Comparison of ENCODE assay signal across 22 cellular contexts in genomic region chr2:73894475-73894850, GRCh38. TPM values are rescaled to one million over a fixed set of nuclear protein-coding genes. Genes with fewer than 3 reads are reported as not detected.
DNase-seq lines count a peak whose midpoint lies in the region; ATAC-seq and TF ChIP-seq lines count a peak whose summit lies in the region.
"Had no signal": no experiment of that assay in that cellular context is flagged by ENCODE, and none has a peak within 500 bp of the region (broad histone marks: within the 10 kb centered on the region; RNA-seq: fewer than 3 reads in every experiment).

No MANE protein-coding gene starts in this region.

- DNase-seq in activated T-cell treated with anti-CD3 and anti-CD28 coated beads, Interleukin-2, amount 50 U/mL, for 72 hours: no peak
- DNase-seq in activated T-cell treated with anti-CD3 and anti-CD28 coated beads for 4 hours: no peak
- DNase-seq in colonic mucosa: no peak
- DNase-seq in natural killer cell treated with Interleukin-12 subunit alpha and Interleukin-12 subunit beta and Interleukin-15 and Interleukin-18, amount 100 ng/mL, for 72 hours (ENCODE audit: low spot score): no peak
- DNase-seq in uterus: no peak
- no peak for DNase-seq in foreskin fibroblast
- DNase-seq in progenitor cell of endocrine pancreas (ENCODE audit: low spot score, unreplicated experiment): no peak
- DNase-seq: ACHN; activated B cell treated with CpG ODN at 0.5 μM for 24 hours; caudate nucleus; DMS79; left lung; mucosa of descending colon; NCI-H187; NCI-H2227 treated with DMSO at 0.1 percent for 48 hours; NCI-H774; OCI-M1; SHP77; stimulated activated naive CD8-positive, alpha-beta T cell treated with anti-CD3 and anti-CD28 coated beads, Interleukin-15, Interleukin-2, amounts not matched to agents 100 U/mL and 50 U/mL, for 24 hours had no signal

- H3K4me1 Mint-ChIP-seq in activated T-cell treated with anti-CD3 and anti-CD28 coated beads, Interleukin-2, amount 50 U/mL, for 72 hours (ENCODE audit: low read depth): peaks cover 39% of the 10 kb centered on the region
- peaks cover 35 to 41% of the 10 kb centered on the region in 2 donors for H3K4me1 Mint-ChIP-seq in natural killer cell treated with Interleukin-12 subunit alpha and Interleukin-12 subunit beta and Interleukin-15 and Interleukin-18, amount 100 ng/mL, for 72 hours (ENCODE audit: low read depth in 2 of 2)
- peaks cover 1% of the 10 kb centered on the region for H3K4me1 Mint-ChIP-seq in progenitor cell of endocrine pancreas (ENCODE audit: low read depth)

- H3K9me3 Mint-ChIP-seq in activated T-cell treated with anti-CD3 and anti-CD28 coated beads, Interleukin-2, amount 50 U/mL, for 72 hours: no peaks in the 10 kb centered on the region
- peaks cover 5% of the 10 kb centered on the region for H3K9me3 Mint-ChIP-seq in natural killer cell treated with Interleukin-12 subunit alpha and Interleukin-12 subunit beta and Interleukin-15 and Interleukin-18, amount 100 ng/mL, for 72 hours
- H3K9me3 Mint-ChIP-seq in progenitor cell of endocrine pancreas (ENCODE audit: low read depth): no peaks in the 10 kb centered on the region
- H3K9me3 Mint-ChIP-seq: activated B cell treated with CpG ODN at 0.5 μM for 24 hours had no signal

- H3K27me3 ChIP-seq in colonic mucosa (no peaks in the 10 kb centered on the region), uterus (no peaks in the 10 kb centered on the region)

- H3K27me3 Mint-ChIP-seq in activated T-cell treated with anti-CD3 and anti-CD28 coated beads, Interleukin-2, amount 50 U/mL, for 72 hours (ENCODE audit: low read depth): no peaks in the 10 kb centered on the region
- no peaks in the 10 kb centered on the region for H3K27me3 Mint-ChIP-seq in natural killer cell treated with Interleukin-12 subunit alpha and Interleukin-12 subunit beta and Interleukin-15 and Interleukin-18, amount 100 ng/mL, for 72 hours
- H3K27me3 Mint-ChIP-seq in progenitor cell of endocrine pancreas: peaks cover 9% of the 10 kb centered on the region
- H3K27me3 Mint-ChIP-seq: activated B cell treated with CpG ODN at 0.5 μM for 24 hours had no signal

- no peak overlapping the region for H3K27ac ChIP-seq in colonic mucosa
- peak overlapping the region; percentile 93 to 97 for H3K27ac ChIP-seq in uterus
- H3K27ac ChIP-seq: left lung had no signal

- no peaks in the 10 kb centered on the region for H3K36me3 Mint-ChIP-seq in activated T-cell treated with anti-CD3 and anti-CD28 coated beads, Interleukin-2, amount 50 U/mL, for 72 hours (ENCODE audit: insufficient read depth in 2 of 2)
- H3K36me3 Mint-ChIP-seq in natural killer cell treated with Interleukin-12 subunit alpha and Interleukin-12 subunit beta and Interleukin-15 and Interleukin-18, amount 100 ng/mL, for 72 hours: no peaks in the 10 kb centered on the region
- no peaks in the 10 kb centered on the region for H3K36me3 Mint-ChIP-seq in progenitor cell of endocrine pancreas (ENCODE audit: insufficient read depth)

- H3K4me3 Mint-ChIP-seq in activated T-cell treated with anti-CD3 and anti-CD28 coated beads, Interleukin-2, amount 50 U/mL, for 72 hours: no peak overlapping the region
- H3K4me3 Mint-ChIP-seq in natural killer cell treated with Interleukin-12 subunit alpha and Interleukin-12 subunit beta and Interleukin-15 and Interleukin-18, amount 100 ng/mL, for 72 hours: peak overlapping the region; percentile 55
- H3K4me3 Mint-ChIP-seq in progenitor cell of endocrine pancreas (ENCODE audit: low read depth): no peak overlapping the region
- H3K4me3 Mint-ChIP-seq: activated B cell treated with CpG ODN at 0.5 μM for 24 hours had no signal

- peak overlapping the region; percentile 78 for H3K27ac Mint-ChIP-seq in activated T-cell treated with anti-CD3 and anti-CD28 coated beads, Interleukin-2, amount 50 U/mL, for 72 hours
- H3K27ac Mint-ChIP-seq in natural killer cell treated with Interleukin-12 subunit alpha and Interleukin-12 subunit beta and Interleukin-15 and Interleukin-18, amount 100 ng/mL, for 72 hours: peak overlapping the region; percentile 80 to 93
- H3K27ac Mint-ChIP-seq in progenitor cell of endocrine pancreas: no peak overlapping the region
- H3K27ac Mint-ChIP-seq: activated B cell treated with CpG ODN at 0.5 μM for 24 hours had no signal

- intact Hi-C loops in colonic mucosa (cut with DNase I): no loop called here
- intact Hi-C loops in uterus (cut with DNase I; ENCODE audit: low total_unique reads): no loop called here

- peak overlapping the region; percentile 28 for H3K4me3 ChIP-seq in colonic mucosa
- peak overlapping the region; percentile 35 to 76 for H3K4me3 ChIP-seq in uterus
- no peak overlapping the region for H3K4me3 ChIP-seq in foreskin fibroblast (ENCODE audit: low read depth in 1 of 2, low read length in 2 of 2)
- H3K4me3 ChIP-seq: left lung, mucosa of descending colon had no signal

- peak overlapping the region; percentile 35 to 46 for H3K9ac ChIP-seq in colonic mucosa (ENCODE audit: low read depth in 2 of 2, low read length in 2 of 2)

- ATAC-seq in activated T-cell treated with anti-CD3 and anti-CD28 coated beads, Interleukin-2, amount 50 U/mL, for 72 hours (replicated peaks in 1 of 2): no peak
- ATAC-seq in natural killer cell treated with Interleukin-12 subunit alpha and Interleukin-12 subunit beta and Interleukin-15 and Interleukin-18, amount 100 ng/mL, for 72 hours: no peak
- no peak for ATAC-seq in HG02852 (IDR thresholded peaks at IDR 0.05; ENCODE audit: unreplicated experiment)
- ATAC-seq: left lung; sciatic nerve; stimulated activated naive CD8-positive, alpha-beta T cell treated with anti-CD3 and anti-CD28 coated beads, Interleukin-15, Interleukin-2, amounts not matched to agents 100 U/mL and 50 U/mL, for 24 hours had no signal

- H3K36me3 ChIP-seq in colonic mucosa: no peaks in the 10 kb centered on the region
- H3K36me3 ChIP-seq in uterus: no peaks in the 10 kb centered on the region
- H3K36me3 ChIP-seq: left lung had no signal

- TF ChIP-seq CTCF in colonic mucosa (IDR thresholded peaks at IDR 0.05): no peak
- TF ChIP-seq CTCF in uterus (IDR thresholded peaks at IDR 0.05): no peak
- TF ChIP-seq CTCF in foreskin fibroblast (IDR thresholded peaks at IDR 0.05; ENCODE audit: low read depth, low read length): no peak
- no peak for TF ChIP-seq CTCF in progenitor cell of endocrine pancreas (IDR thresholded peaks at IDR 0.05; ENCODE audit: unreplicated experiment)

- TF ChIP-seq POLR2A in uterus (IDR thresholded peaks at IDR 0.05): no peak

- H3K4me1 ChIP-seq in colonic mucosa (no peaks in the 10 kb centered on the region), uterus (peaks cover 0 to 3% of the 10 kb centered on the region in 2 donors)
- H3K4me1 ChIP-seq: left lung had no signal

- H3K9me3 ChIP-seq in colonic mucosa: no peaks in the 10 kb centered on the region
- no peaks in the 10 kb centered on the region for H3K9me3 ChIP-seq in uterus
- H3K9me3 ChIP-seq: left lung, mucosa of descending colon had no signal

RNA-seq across cellular contexts. Expression of gene ACTG2, which starts 1.7 kb away (rescaled TPM):
- total RNA-seq in activated T-cell treated with anti-CD3 and anti-CD28 coated beads, Interleukin-2, amount 50 U/mL, for 72 hours: under 1 TPM in 1 of 2 donors, not detected in 1; 0.22 TPM
- total RNA-seq in colonic mucosa (1,000 to 10,000 TPM in 1 of 2 donors, 10 to 100 TPM in 1; 25.4 to 1,198 TPM), uterus (1,000 to 10,000 TPM in 1 of 4 donors, 100 to 1,000 TPM in 3; 171 to 1,273 (median 578) TPM), progenitor cell of endocrine pancreas (0.19 and 0.31 TPM in 2 replicates)
- not detected for total RNA-seq in natural killer cell treated with Interleukin-12 subunit alpha and Interleukin-12 subunit beta and Interleukin-15 and Interleukin-18, amount 100 ng/mL, for 72 hours
- total RNA-seq: activated B cell treated with CpG ODN at 0.5 μM for 24 hours; T-helper 1 cell treated with Interleukin-12 subunit alpha and Interleukin-12 subunit beta and Interleukin-4 antibody, amounts not matched to agents 30 ng/mL and 1 ng/mL, for 36 hours had no signal

RNA-seq across cellular contexts. Expression of gene DGUOK, which starts 32.2 kb away (rescaled TPM):
- total RNA-seq in activated T-cell treated with anti-CD3 and anti-CD28 coated beads, Interleukin-2, amount 50 U/mL, for 72 hours: 100 to 1,000 TPM; 110 to 119 TPM
- total RNA-seq in colonic mucosa (10 to 100 TPM; 55.0 to 56.3 TPM), uterus (100 to 1,000 TPM in 1 of 4 donors, 10 to 100 TPM in 3; 43.6 to 128 (median 58.6) TPM), progenitor cell of endocrine pancreas (63.8 and 66.9 TPM in 2 replicates)
- 10 to 100 TPM; 87.1 to 92.6 TPM for total RNA-seq in natural killer cell treated with Interleukin-12 subunit alpha and Interleukin-12 subunit beta and Interleukin-15 and Interleukin-18, amount 100 ng/mL, for 72 hours

Comparison
In these comparisons a context has a peak if more than half of its experiments do, and no peak if none do; other contexts are left out.
1. H3K4me3 ChIP-seq: peak in colonic mucosa (single experiment) and uterus (2 of 2); none in foreskin fibroblast (0 of 2).
2. RNA of gene ACTG2, which starts 1.7 kb away (total RNA-seq): 25.4 to 1,198 TPM in colonic mucosa and 171 to 1,273 TPM in uterus; 0.22 TPM in activated T-cell treated with anti-CD3 and anti-CD28 coated beads, Interleukin-2, amount 50 U/mL, for 72 hours, 0.19 to 0.31 TPM in progenitor cell of endocrine pancreas and not detected in natural killer cell treated with Interleukin-12 subunit alpha and Interleukin-12 subunit beta and Interleukin-15 and Interleukin-18, amount 100 ng/mL, for 72 hours; every median in the first group is over 10 times any median in the second.